ENCODE assay signal across 15 cellular contexts in the genomic region with DNA sequence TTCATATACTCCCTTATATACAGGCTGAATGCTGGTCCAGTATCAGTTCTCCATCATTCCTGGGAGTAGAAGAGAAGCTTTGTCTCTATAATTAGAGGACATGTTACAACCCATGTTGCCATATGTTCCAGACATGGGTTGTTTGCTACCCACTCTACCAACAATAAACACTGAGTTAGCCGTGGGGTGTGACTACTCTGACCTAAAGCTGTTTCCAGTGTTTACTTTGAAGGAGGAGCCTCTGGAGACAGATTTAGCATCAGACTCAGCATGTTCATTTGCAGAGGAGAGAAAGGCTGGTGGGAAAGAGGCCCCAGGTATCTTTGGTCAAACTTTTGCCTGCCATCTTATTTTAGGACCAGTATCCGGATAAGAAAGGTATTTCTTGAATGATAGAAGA.
"Had no signal": no experiment of that assay in that cellular context is flagged by ENCODE, and none has a peak within 500 bp of the region (broad histone marks: within the 10 kb centered on the region; RNA-seq: fewer than 3 reads in every experiment).

No MANE protein-coding gene starts in this region.

- FAIRE-seq: kidney had no signal

- H3K4me3 ChIP-seq: gastroesophageal sphincter, heart left ventricle, left ventricle myocardium inferior, right atrium auricular region, tibial nerve, uterus had no signal

- H3K27me3 ChIP-seq: gastroesophageal sphincter, heart left ventricle, right atrium auricular region, tibial nerve, uterus had no signal

- DNase-seq: activated CD4-positive, alpha-beta memory T cell treated with anti-CD3 and anti-CD28 coated beads for 36 hours; activated CD4-positive, alpha-beta T cell treated with anti-CD3 and anti-CD28 coated beads for 1 hour; activated T-cell treated with anti-CD3 and anti-CD28 coated beads for 4 hours; effector CD8-positive, alpha-beta T cell; heart left ventricle; kidney; left ventricle myocardium inferior; mammary epithelial cell; stimulated activated CD4-positive, alpha-beta T cell treated with anti-CD3 and anti-CD28 coated beads, Interleukin-2, amount 100 ng/mL, for 24 hours; uterus had no signal

- H3K36me3 ChIP-seq: left ventricle myocardium inferior, right atrium auricular region, uterus had no signal

- H3K27ac ChIP-seq: gastroesophageal sphincter, heart left ventricle, left ventricle myocardium inferior, right atrium auricular region, tibial nerve, VCaP had no signal

- H3K9me3 ChIP-seq: gastroesophageal sphincter, heart left ventricle, left ventricle myocardium inferior, right atrium auricular region, tibial nerve, uterus had no signal

- ATAC-seq: esophagus mucosa, gastroesophageal sphincter, heart left ventricle had no signal
